Comparison of ENCODE assay signal across 21 cellular contexts in the genomic region with DNA sequence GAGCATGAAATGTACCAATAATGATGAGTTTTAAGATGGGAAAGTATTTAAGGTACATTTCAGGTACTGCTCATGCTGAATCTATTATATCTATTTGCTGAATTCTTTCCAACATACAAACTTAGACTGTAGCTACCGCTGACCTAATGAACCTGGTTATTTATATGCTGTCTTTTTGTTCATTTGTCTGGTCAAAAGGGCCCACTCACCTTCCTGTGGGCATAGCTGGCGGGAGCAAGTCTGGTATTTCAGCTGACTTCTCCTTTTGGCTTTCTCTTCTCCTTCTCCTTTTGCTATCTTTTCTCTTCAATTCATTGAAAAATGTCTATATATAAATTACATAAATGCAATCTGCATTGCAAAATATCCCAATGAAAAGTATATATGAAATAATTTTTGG. TPM values are rescaled to one million over a fixed set of nuclear protein-coding genes. Genes with fewer than 3 reads are reported as not detected.
A peak's percentile ranks its signal among the peaks of the same experiment; 100 is the strongest.
DNase-seq lines count a peak whose midpoint lies in the region; ATAC-seq and TF ChIP-seq lines count a peak whose summit lies in the region.
"Had no signal": no experiment of that assay in that cellular context is flagged by ENCODE, and none has a peak within 500 bp of the region (broad histone marks: within the 10 kb centered on the region; RNA-seq: fewer than 3 reads in every experiment).

No MANE protein-coding gene starts in this region.

- TF ChIP-seq CTCF in dorsolateral prefrontal cortex (IDR thresholded peaks at IDR 0.05 in 54 of 56, conservative IDR thresholded peaks at IDR 0.05 in 2 of 56; ENCODE audit: low read depth in 1 of 56, partially characterized antibody in 56 of 56): no peak
- no peak for TF ChIP-seq CTCF in thoracic aorta (IDR thresholded peaks at IDR 0.05)

- ATAC-seq in thoracic aorta (ENCODE audit: insufficient number of reproducible peaks, low FRiP score, low read depth) (no peak), GM18498 (IDR thresholded peaks at IDR 0.05; ENCODE audit: unreplicated experiment) (no peak), GM21723 (IDR thresholded peaks at IDR 0.05; ENCODE audit: unreplicated experiment) (no peak)
- ATAC-seq: Right ventricle myocardium inferior; stimulated activated naive CD8-positive, alpha-beta T cell treated with anti-CD3 and anti-CD28 coated beads, Interleukin-15, amount 100 ng/mL, for 72 hours had no signal

- H3K4me3 ChIP-seq in dorsolateral prefrontal cortex (peak overlapping the region in 8 of 59 donors; percentile 0 to 34 (median 8)), thoracic aorta (peak overlapping the region; percentile 20)
- H3K4me3 ChIP-seq: hepatocyte, lung had no signal

- H3K27me3 ChIP-seq in dorsolateral prefrontal cortex (no peaks in the 10 kb centered on the region), thoracic aorta (replicated peaks; ENCODE audit: insufficient read depth) (no peaks in the 10 kb centered on the region)
- H3K27me3 ChIP-seq: brain microvascular endothelial cell, hepatocyte had no signal

- H3K27ac ChIP-seq in dorsolateral prefrontal cortex: peak overlapping the region in 43 of 59 donors; percentile 0 to 77 (median 53)
- H3K27ac ChIP-seq in thoracic aorta: peak overlapping the region in 1 of 2 donors; percentile 24
- H3K27ac ChIP-seq: brain microvascular endothelial cell, hepatocyte had no signal

- intact Hi-C loops in dorsolateral prefrontal cortex (cut with DNase I): no loop called here

- DNase-seq in Kasumi-1 (lab: John Stamatoyannopoulos, UW) (peak; percentile 55 to 67), OCI-M1 (lab: John Stamatoyannopoulos, UW) (peak; percentile 33), dorsolateral prefrontal cortex (no peak), thoracic aorta (ENCODE audit: low spot score) (no peak), NCI-H2081 (lab: John Stamatoyannopoulos, UW) (no peak)
- DNase-seq: activated CD4-positive, CD25-positive, alpha-beta regulatory T cell treated with anti-CD3 and anti-CD28 coated beads, Interleukin-2, amount 50 U/mL, for 72 hours; activated naive CD8-positive, alpha-beta T cell treated with anti-CD3 and anti-CD28 coated beads, Interleukin-2, amount 10 ng/mL, durations not matched to agents 7 days and 5 days; brain microvascular endothelial cell; CD8-positive, alpha-beta memory T cell; dermis blood vessel endothelial cell; DMS79 treated with DMSO at 0.1 percent for 48 hours; NCI-H2029; NCI-H446; stimulated activated naive CD8-positive, alpha-beta T cell treated with anti-CD3 and anti-CD28 coated beads, Interleukin-15, amount 100 ng/mL, for 72 hours had no signal

- H3K36me3 ChIP-seq in thoracic aorta: no peaks in the 10 kb centered on the region
- H3K36me3 ChIP-seq: brain microvascular endothelial cell had no signal

- no peaks in the 10 kb centered on the region for H3K9me3 ChIP-seq in thoracic aorta

- peaks cover 55 to 88% of the 10 kb centered on the region in 2 donors for H3K4me1 ChIP-seq in thoracic aorta (ENCODE audit: control insufficient read depth in 1 of 2, low read depth in 2 of 2)

RNA-seq across cellular contexts. Expression of a gene that starts 9.5 kb away (rescaled TPM):
- total RNA-seq in dorsolateral prefrontal cortex (10 to 100 TPM; 27.0 to 75.4 (median 44.9) TPM), thoracic aorta (100 to 1,000 TPM; 105 to 155 TPM)
- total RNA-seq: activated T-helper 1 cell treated with anti-CD3 and anti-CD28 coated beads, Interleukin-12 subunit alpha, Interleukin-12 subunit beta, Interleukin-2, Interleukin-4 antibody, amounts not matched to agents 30 ng/mL and 10 ng/mL and 1 ng/mL, durations not matched to agents 14 hours and 24 hours and 36 hours; T-helper 2 cell treated with Interferon-gamma antibody and Interleukin-4, amounts not matched to agents 100 ng/mL and 5 ng/mL, for 36 hours had no signal

Comparison
In these comparisons a context has a peak if more than half of its experiments do, and no peak if none do; other contexts are left out.
1. DNase-seq: peak in Kasumi-1 (2 of 2) and OCI-M1 (single experiment); none in dorsolateral prefrontal cortex (0 of 10), thoracic aorta (single experiment) and NCI-H2081 (0 of 2).